Comparison of ENCODE assay signal across 8 cellular contexts in genomic region chr6:85323435-85324040, GRCh38.
DNase-seq lines count a peak whose midpoint lies in the region; ATAC-seq and TF ChIP-seq lines count a peak whose summit lies in the region.

No MANE protein-coding gene starts in this region.

- H3K4me2 ChIP-seq in OCI-LY1 (ENCODE audit: low read length) (no peak overlapping the region), fibroblast of lung (ENCODE audit: extremely low read depth, insufficient read depth, low read length) (no peak overlapping the region)

- H3K79me2 ChIP-seq in OCI-LY1 (ENCODE audit: insufficient read depth, low read length) (no peaks in the 10 kb centered on the region), fibroblast of lung (ENCODE audit: control insufficient read depth, insufficient read depth, low read length) (no peaks in the 10 kb centered on the region)

- H3K4me3 ChIP-seq in OCI-LY1 (ENCODE audit: low read depth, low read length, poor library complexity, severe bottlenecking) = no peak overlapping the region
- H3K4me3 ChIP-seq in fibroblast of lung (replicated peaks in 1 of 4; ENCODE audit: control extremely low read depth in 1 of 4, insufficient read depth in 1 of 4, low read depth in 3 of 4, low read length in 4 of 4) = no peak overlapping the region
- H3K4me3 ChIP-seq in tibial artery = no peak overlapping the region

- H4K20me1 ChIP-seq in OCI-LY1 (ENCODE audit: insufficient read depth, low read length) (no peaks in the 10 kb centered on the region), fibroblast of lung (ENCODE audit: control insufficient read depth, extremely low read depth, insufficient read depth, low read length) (no peaks in the 10 kb centered on the region)

- H2AFZ ChIP-seq in OCI-LY1 (ENCODE audit: low read length) (no peak overlapping the region), fibroblast of lung (ENCODE audit: low read length) (no peak overlapping the region)

- intact Hi-C loops in tibial artery (cut with DNase I; ENCODE audit: low total_unique reads) = loop anchor here (5.0 to 10.0 kb wide), 3 partner anchors 196 to 906 kb away; no protein-coding TSS in a partner anchor

- H3K27ac ChIP-seq in OCI-LY1 (ENCODE audit: low read depth, low read length, poor library complexity, severe bottlenecking) = no peak overlapping the region
- H3K27ac ChIP-seq in fibroblast of lung (ENCODE audit: insufficient read depth, low read length) = no peak overlapping the region
- peak overlapping the region in 1 of 2 donors; percentile 13 for H3K27ac ChIP-seq in tibial artery

- H3K9me2 ChIP-seq in OCI-LY1 (ENCODE audit: low read depth, low read length) = no peaks in the 10 kb centered on the region

- H3K36me3 ChIP-seq in OCI-LY1 (ENCODE audit: insufficient read depth, low read length) = no peaks in the 10 kb centered on the region
- H3K36me3 ChIP-seq in fibroblast of lung (ENCODE audit: control insufficient read depth, insufficient read depth, low read length) = no peaks in the 10 kb centered on the region
- no peaks in the 10 kb centered on the region for H3K36me3 ChIP-seq in tibial artery

- H3K27me3 ChIP-seq in OCI-LY1 (ENCODE audit: insufficient read depth, low read length) (no peaks in the 10 kb centered on the region), fibroblast of lung (ENCODE audit: control insufficient read depth, insufficient read depth, low read length) (peaks cover 5% of the 10 kb centered on the region), tibial artery (no peaks in the 10 kb centered on the region)

- no peak overlapping the region for H3K9ac ChIP-seq in OCI-LY1 (ENCODE audit: low read length)
- H3K9ac ChIP-seq in fibroblast of lung (ENCODE audit: insufficient read depth, low read length) = no peak overlapping the region

- TF ChIP-seq CTCF in OCI-LY1 (IDR thresholded peaks at IDR 0.05; ENCODE audit: low read length) (peak; percentile 94), fibroblast of lung (conservative IDR thresholded peaks at IDR 0.05 in 1 of 2, IDR thresholded peaks at IDR 0.05 in 1 of 2; ENCODE audit: low read depth in 1 of 2, low read length in 2 of 2) (peak; percentile 96 to 98), tibial artery (IDR thresholded peaks at IDR 0.05) (peak; percentile 79 to 87)

- no peaks in the 10 kb centered on the region for H3F3A ChIP-seq in OCI-LY1 (ENCODE audit: insufficient read depth, low read length)

- DNase-seq in DMS79 (lab: John Stamatoyannopoulos, UW) (peak; percentile 6), HuH-7 (ENCODE audit: low spot score) (peak; percentile 55), activated T-cell treated with anti-CD3 and anti-CD28 coated beads for 24 hours (ENCODE audit: low read depth) (peak; percentile 55), fibroblast of lung (ENCODE audit: low read depth in 2 of 2) (peak; percentile 59 to 83), occipital lobe (lab: John Stamatoyannopoulos, UW) (peak; percentile 51), tibial artery (peak; percentile 81 to 83)

- no peaks in the 10 kb centered on the region for H3K9me3 ChIP-seq in OCI-LY1 (ENCODE audit: low read length)
- H3K9me3 ChIP-seq in fibroblast of lung (ENCODE audit: control insufficient read depth, insufficient read depth, low read depth, low read length) = no peaks in the 10 kb centered on the region
- H3K9me3 ChIP-seq in tibial artery = peaks cover 0 to under 1% (median 0%) of the 10 kb centered on the region in 3 donors

- H3K4me1 ChIP-seq in OCI-LY1 (ENCODE audit: insufficient read depth, low read length, severe bottlenecking) (no peaks in the 10 kb centered on the region), fibroblast of lung (ENCODE audit: control insufficient read depth, extremely low read depth, insufficient read depth, low read length) (no peaks in the 10 kb centered on the region), tibial artery (peaks cover 0 to 21% (median 0%) of the 10 kb centered on the region in 4 donors)

- ATAC-seq in GM21526 (IDR thresholded peaks at IDR 0.05; ENCODE audit: low FRiP score, unreplicated experiment) = peak; percentile 84

Comparison
In these comparisons a context has a peak if more than half of its experiments do, and no peak if none do; other contexts are left out.
1. DNase-seq: peak in every context shown above with its lines; median percentile 82 in tibial artery; 71 in fibroblast of lung; 55 in HuH-7; 55 in activated T-cell treated with anti-CD3 and anti-CD28 coated beads for 24 hours; 51 in occipital lobe; 6 in DMS79.